ENCODE assay signal across 8 cellular contexts in genomic region chr7:129923709-129924108, GRCh38. TPM values are rescaled to one million over a fixed set of nuclear protein-coding genes. Genes with fewer than 3 reads are reported as not detected.
DNase-seq lines count a peak whose midpoint lies in the region; ATAC-seq, FAIRE-seq and TF ChIP-seq lines count a peak whose summit lies in the region.

No MANE protein-coding gene starts in this region.

- peak; percentile 98 for FAIRE-seq in RCC 7860 (lab: Jason Lieb, UNC)

- peak; percentile 62 for ATAC-seq in GM19452 (IDR thresholded peaks at IDR 0.05; ENCODE audit: unreplicated experiment)

- H3K27me3 Mint-ChIP-seq in immature natural killer cell (ENCODE audit: low read depth in 3 of 3) = peaks cover 0 to 3% (median 0%) of the 10 kb centered on the region in 3 donors
- no peaks in the 10 kb centered on the region for H3K27me3 Mint-ChIP-seq in T-helper 2 cell treated with Interferon-gamma antibody and Interleukin-4, amounts not matched to agents 5 μg/mL and 100 μg/mL, for 36 hours (ENCODE audit: low read depth)

- intact Hi-C loops in posterior cingulate gyrus (cut with DNase I) = no loop called here

- peaks cover 9 to 22% (median 15%) of the 10 kb centered on the region in 3 donors for H3K36me3 Mint-ChIP-seq in immature natural killer cell
- H3K36me3 Mint-ChIP-seq in T-helper 2 cell treated with Interferon-gamma antibody and Interleukin-4, amounts not matched to agents 5 μg/mL and 100 μg/mL, for 36 hours (ENCODE audit: low read depth) = peaks cover 5% of the 10 kb centered on the region

- peaks cover 31 to 60% of the 10 kb centered on the region in 2 donors for H3K4me1 Mint-ChIP-seq in immature natural killer cell
- H3K4me1 Mint-ChIP-seq in T-helper 2 cell treated with Interferon-gamma antibody and Interleukin-4, amounts not matched to agents 5 μg/mL and 100 μg/mL, for 36 hours (ENCODE audit: low read depth) = peaks cover 9% of the 10 kb centered on the region

- peak overlapping the region in 1 of 5 donors; percentile 20 for H3K4me3 Mint-ChIP-seq in immature natural killer cell
- no peak overlapping the region for H3K4me3 Mint-ChIP-seq in T-helper 2 cell treated with Interferon-gamma antibody and Interleukin-4, amounts not matched to agents 5 μg/mL and 100 μg/mL, for 36 hours

- no peak for TF ChIP-seq CTCF in AG09309 (IDR thresholded peaks at IDR 0.05; ENCODE audit: control insufficient read depth, insufficient read depth, low read depth, low read length, missing control alignments)

- no peak overlapping the region for H3K4me3 ChIP-seq in AG09309 (ENCODE audit: control insufficient read depth, low read depth, low read length)

- peak; percentile 46 for DNase-seq in AG09309 (ENCODE audit: low read depth)
- peak; percentile 91 for DNase-seq in RCC 7860 (ENCODE audit: low spot score)
- no peak for DNase-seq in immature natural killer cell
- no peak for DNase-seq in activated gamma-delta T cell (lab: John Stamatoyannopoulos, UW)
- DNase-seq in posterior cingulate gyrus = no peak
- DNase-seq in DMS53 (lab: John Stamatoyannopoulos, UW) = no peak
- no peak for DNase-seq in T-helper 2 cell treated with Interferon-gamma antibody and Interleukin-4, amounts not matched to agents 5 μg/mL and 100 μg/mL, for 36 hours (ENCODE audit: low spot score)

- no peaks in the 10 kb centered on the region for H3K9me3 Mint-ChIP-seq in immature natural killer cell
- no peaks in the 10 kb centered on the region for H3K9me3 Mint-ChIP-seq in T-helper 2 cell treated with Interferon-gamma antibody and Interleukin-4, amounts not matched to agents 5 μg/mL and 100 μg/mL, for 36 hours

- H3K27ac Mint-ChIP-seq in immature natural killer cell = peak overlapping the region; percentile 20 to 69 (median 32)
- no peak overlapping the region for H3K27ac Mint-ChIP-seq in T-helper 2 cell treated with Interferon-gamma antibody and Interleukin-4, amounts not matched to agents 5 μg/mL and 100 μg/mL, for 36 hours

RNA-seq across cellular contexts. Expression of gene UBE2H, which starts 29.1 kb away (rescaled TPM):
- polyA plus RNA-seq in immature natural killer cell = 10 to 100 TPM; 28.1 to 71.9 (median 32.2) TPM

Comparison
In these comparisons a context has a peak if more than half of its experiments do, and no peak if none do; other contexts are left out.
1. DNase-seq: peak in AG09309 (single experiment) and RCC 7860 (single experiment); none in immature natural killer cell (0 of 3), activated gamma-delta T cell (single experiment), posterior cingulate gyrus (0 of 10), DMS53 (single experiment) and T-helper 2 cell treated with Interferon-gamma antibody and Interleukin-4, amounts not matched to agents 5 μg/mL and 100 μg/mL, for 36 hours (single experiment).